ENCODE assay signal across 17 cellular contexts in the genomic region with DNA sequence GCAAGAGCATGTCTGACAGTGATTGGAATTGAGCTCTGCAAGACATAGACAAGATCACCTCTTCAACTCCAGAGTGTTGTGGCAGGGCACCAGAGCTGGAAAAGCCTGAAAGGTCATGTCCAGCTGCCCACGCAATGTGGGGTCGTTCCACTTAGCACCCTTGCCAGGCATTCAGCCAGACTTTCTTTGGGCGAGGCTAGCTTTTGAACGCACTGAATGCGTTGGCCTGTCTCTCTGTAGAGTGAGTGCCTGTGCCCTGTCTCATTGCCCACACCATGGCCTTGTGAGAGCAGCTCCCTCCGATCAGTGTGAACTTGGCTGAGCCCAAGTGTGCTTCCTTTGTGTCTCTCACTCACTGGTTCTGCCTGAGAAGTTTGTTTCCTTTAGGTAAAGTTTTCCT. TPM values are rescaled to one million over a fixed set of nuclear protein-coding genes. Genes with fewer than 3 reads are reported as not detected.
DNase-seq lines count a peak whose midpoint lies in the region; ATAC-seq, FAIRE-seq and TF ChIP-seq lines count a peak whose summit lies in the region.
"Had no signal": no experiment of that assay in that cellular context is flagged by ENCODE, and none has a peak within 500 bp of the region (broad histone marks: within the 10 kb centered on the region; RNA-seq: fewer than 3 reads in every experiment).

No MANE protein-coding gene starts in this region.

- H3K36me3 ChIP-seq in bronchial epithelial cell (ENCODE audit: control insufficient read depth, insufficient read depth, low read length): no peaks in the 10 kb centered on the region
- H3K36me3 ChIP-seq: HAP-1 had no signal

- intact Hi-C loops in left ventricle myocardium superior (cut with micrococcal nuclease): no loop called here

- H3K4me3 ChIP-seq in bronchial epithelial cell (ENCODE audit: low read depth, low read length): no peak overlapping the region
- H3K4me3 ChIP-seq: HAP-1, PC-9 had no signal

- H3K27me3 Mint-ChIP-seq in neural crest cell (ENCODE audit: low read depth) (peaks cover 3% of the 10 kb centered on the region), type B pancreatic cell (peaks cover 3% of the 10 kb centered on the region)

- H3K36me3 Mint-ChIP-seq in neural crest cell (ENCODE audit: low read depth) (no peaks in the 10 kb centered on the region), type B pancreatic cell (no peaks in the 10 kb centered on the region)
- H3K36me3 Mint-ChIP-seq in stimulated activated effector memory CD8-positive, alpha-beta T cell treated with anti-CD3 and anti-CD28 coated beads, Interleukin-12 subunit alpha, Interleukin-12 subunit beta, amount 100 ng/mL, for 72 hours: no peaks in the 10 kb centered on the region

- peaks cover 15% of the 10 kb centered on the region for H3K4me1 Mint-ChIP-seq in neural crest cell
- H3K4me1 Mint-ChIP-seq in type B pancreatic cell (ENCODE audit: unreplicated experiment): peaks cover 25% of the 10 kb centered on the region
- H3K4me1 Mint-ChIP-seq in stimulated activated effector memory CD8-positive, alpha-beta T cell treated with anti-CD3 and anti-CD28 coated beads, Interleukin-12 subunit alpha, Interleukin-12 subunit beta, amount 100 ng/mL, for 72 hours: no peaks in the 10 kb centered on the region

- H3K4me3 Mint-ChIP-seq in neural crest cell: no peak overlapping the region
- peak overlapping the region; percentile 58 for H3K4me3 Mint-ChIP-seq in type B pancreatic cell
- no peak overlapping the region for H3K4me3 Mint-ChIP-seq in stimulated activated effector memory CD8-positive, alpha-beta T cell treated with anti-CD3 and anti-CD28 coated beads, Interleukin-12 subunit alpha, Interleukin-12 subunit beta, amount 100 ng/mL, for 72 hours
- H3K4me3 Mint-ChIP-seq: CD4-positive, alpha-beta T cell had no signal

- H3K27me3 ChIP-seq in bronchial epithelial cell (ENCODE audit: control insufficient read depth, insufficient read depth, low read length): no peaks in the 10 kb centered on the region

- H3K9me3 Mint-ChIP-seq in neural crest cell (no peaks in the 10 kb centered on the region), type B pancreatic cell (no peaks in the 10 kb centered on the region)
- H3K9me3 Mint-ChIP-seq in stimulated activated effector memory CD8-positive, alpha-beta T cell treated with anti-CD3 and anti-CD28 coated beads, Interleukin-12 subunit alpha, Interleukin-12 subunit beta, amount 100 ng/mL, for 72 hours: no peaks in the 10 kb centered on the region
- H3K9me3 Mint-ChIP-seq: CD4-positive, alpha-beta T cell had no signal

- peak; percentile 52 for FAIRE-seq in bronchial epithelial cell (lab: Jason Lieb, UNC)
- FAIRE-seq in HTR-8/SVneo (lab: Jason Lieb, UNC): no peak

- no peak for TF ChIP-seq CTCF in bronchial epithelial cell (IDR thresholded peaks at IDR 0.05; ENCODE audit: insufficient read depth, low read length, severe bottlenecking)
- TF ChIP-seq CTCF in neural crest cell (conservative IDR thresholded peaks at IDR 0.05): no peak
- TF ChIP-seq CTCF in type B pancreatic cell (conservative IDR thresholded peaks at IDR 0.05): no peak

- H3K27ac Mint-ChIP-seq in neural crest cell (ENCODE audit: unreplicated experiment): peak overlapping the region; percentile 38
- H3K27ac Mint-ChIP-seq in type B pancreatic cell: peak overlapping the region; percentile 94
- H3K27ac Mint-ChIP-seq in stimulated activated effector memory CD8-positive, alpha-beta T cell treated with anti-CD3 and anti-CD28 coated beads, Interleukin-12 subunit alpha, Interleukin-12 subunit beta, amount 100 ng/mL, for 72 hours: no peak overlapping the region
- H3K27ac Mint-ChIP-seq: CD4-positive, alpha-beta T cell had no signal

- DNase-seq in bronchial epithelial cell (ENCODE audit: low read depth): no peak
- DNase-seq in left ventricle myocardium superior: no peak
- DNase-seq in neural crest cell (ENCODE audit: low read depth, low spot score): no peak
- no peak for DNase-seq in type B pancreatic cell (ENCODE audit: extremely low spot score, unreplicated experiment)
- DNase-seq in stimulated activated effector memory CD8-positive, alpha-beta T cell treated with anti-CD3 and anti-CD28 coated beads, Interleukin-12 subunit alpha, Interleukin-12 subunit beta, amount 100 ng/mL, for 72 hours (ENCODE audit: low spot score in 2 of 2): no peak
- DNase-seq in T-helper 9 cell: no peak
- no peak for DNase-seq in Kasumi-1 (lab: John Stamatoyannopoulos, UW)
- no peak for DNase-seq in HTR-8/SVneo (ENCODE audit: insufficient read length, low spot score)
- DNase-seq: Calu3; CD4-positive, alpha-beta T cell; NCI-H1092; NCI-H146; NCI-H2081; NCI-H510A; NCI-H82; PC-9 had no signal

- ATAC-seq in left ventricle myocardium superior: peak; percentile 47
- ATAC-seq in stimulated activated effector memory CD8-positive, alpha-beta T cell treated with anti-CD3 and anti-CD28 coated beads, Interleukin-12 subunit alpha, Interleukin-12 subunit beta, amount 100 ng/mL, for 72 hours: no peak

RNA-seq across cellular contexts. Expression of gene UBTD1, which starts 23.3 kb away (rescaled TPM):
- 11.1 and 12.4 TPM in 2 replicates for total RNA-seq in bronchial epithelial cell
- total RNA-seq in left ventricle myocardium superior: 28.1 TPM
- 6.5 and 8.7 TPM in 2 replicates for total RNA-seq in neural crest cell
- total RNA-seq in type B pancreatic cell (ENCODE audit: low replicate concordance): 11.6 and 16.1 TPM in 2 replicates

RNA-seq across cellular contexts. Expression of gene MMS19, which starts 23.8 kb away (rescaled TPM):
- total RNA-seq in bronchial epithelial cell (23.2 and 38.2 TPM in 2 replicates), left ventricle myocardium superior (38.4 TPM), neural crest cell (86.4 and 88.7 TPM in 2 replicates), type B pancreatic cell (ENCODE audit: low replicate concordance) (85.9 and 94.8 TPM in 2 replicates)

RNA-seq across cellular contexts. Expression of gene ANKRD2, which starts 50.5 kb away (rescaled TPM):
- 0.26 TPM in 2 replicates for total RNA-seq in bronchial epithelial cell
- total RNA-seq in left ventricle myocardium superior: 318 TPM
- not detected in 2 replicates for total RNA-seq in neural crest cell
- 0.19 TPM in 1 of 2 replicates, not detected in the other for total RNA-seq in type B pancreatic cell (ENCODE audit: low replicate concordance)
- total RNA-seq: CD4-positive, alpha-beta T cell had no signal

Comparison
In these comparisons a context has a peak if more than half of its experiments do, and no peak if none do; other contexts are left out.
1. RNA of gene ANKRD2, which starts 50.5 kb away (total RNA-seq): 318 TPM in left ventricle myocardium superior (single experiment); 0.26 TPM in bronchial epithelial cell, not detected in neural crest cell and 0.19 TPM in type B pancreatic cell; every median in the first group is over 100 times any median in the second.